Comparison of ENCODE assay signal across 19 cellular contexts in genomic region chr12:123498126-123498825, GRCh38. TPM values are rescaled to one million over a fixed set of nuclear protein-coding genes. Genes with fewer than 3 reads are reported as not detected.
DNase-seq lines count a peak whose midpoint lies in the region; ATAC-seq, FAIRE-seq and TF ChIP-seq lines count a peak whose summit lies in the region.
"Had no signal": no experiment of that assay in that cellular context is flagged by ENCODE, and none has a peak within 500 bp of the region (broad histone marks: within the 10 kb centered on the region; RNA-seq: fewer than 3 reads in every experiment).

No MANE protein-coding gene starts in this region.

- H3K27me3 Mint-ChIP-seq in endothelial cell (ENCODE audit: unreplicated experiment) = peaks cover 9% of the 10 kb centered on the region
- H3K27me3 Mint-ChIP-seq: CD8-positive, alpha-beta memory T cell had no signal

- H3K36me3 Mint-ChIP-seq in endothelial cell (ENCODE audit: low read depth, unreplicated experiment) = peaks cover 31% of the 10 kb centered on the region

- TF ChIP-seq CTCF in HepG2 (CRISPR knock-in tag; IDR thresholded peaks at IDR 0.05) (peak; percentile 77), right lobe of liver (IDR thresholded peaks at IDR 0.05) (no peak), endothelial cell (IDR thresholded peaks at IDR 0.05; ENCODE audit: unreplicated experiment) (no peak)

- H3K4me1 Mint-ChIP-seq in endothelial cell (ENCODE audit: unreplicated experiment) = no peaks in the 10 kb centered on the region
- H3K4me1 Mint-ChIP-seq: CD8-positive, alpha-beta memory T cell had no signal

- in situ Hi-C loops in HepG2 (cut with HindIII; ENCODE audit: extremely low pct_ligation_motif_present, low pct_unique_long_range_greater_than_20kb) = no loop called here

- no peak overlapping the region for H3K4me2 ChIP-seq in HepG2 (ENCODE audit: low read depth, low read length)
- H3K4me2 ChIP-seq: KMS-11 had no signal

- H3K4me1 ChIP-seq in HepG2 (ENCODE audit: insufficient read depth, low read length) (peaks cover 27% of the 10 kb centered on the region), right lobe of liver (no peaks in the 10 kb centered on the region)

- H2AFZ ChIP-seq in HepG2 (ENCODE audit: low read length) = no peak overlapping the region

- H3K27me3 ChIP-seq in HepG2 (ENCODE audit: control insufficient read depth in 1 of 2, insufficient read depth in 2 of 2, low read length in 2 of 2) = no peaks in the 10 kb centered on the region
- no peaks in the 10 kb centered on the region for H3K27me3 ChIP-seq in right lobe of liver
- H3K27me3 ChIP-seq: MG63 had no signal

- TF ChIP-seq EP300 in HepG2 (IDR thresholded peaks at IDR 0.05; ENCODE audit: low read depth in 2 of 2, low read length in 2 of 2) (peak in 1 of 2 experiments; percentile 24; a peak in 1 of 4 replicates), HepG2 (CRISPR knock-in tag; IDR thresholded peaks at IDR 0.05; ENCODE audit: borderline replicate concordance) (no peak)

- intact Hi-C loops in HepG2 (cut with micrococcal nuclease; ENCODE audit: unreplicated experiment) = no loop called here
- intact Hi-C loops in right lobe of liver (cut with DNase I) = no loop called here

- FAIRE-seq in HepG2 (lab: Jason Lieb, UNC) = peak; percentile 86
- FAIRE-seq: GM18507, HTR-8/SVneo had no signal

- no peaks in the 10 kb centered on the region for H4K20me1 ChIP-seq in HepG2 (ENCODE audit: insufficient read depth, low read length)

- H3K9me3 Mint-ChIP-seq in endothelial cell (ENCODE audit: unreplicated experiment) = no peaks in the 10 kb centered on the region
- H3K9me3 Mint-ChIP-seq: CD8-positive, alpha-beta memory T cell had no signal

- H3K9ac ChIP-seq in HepG2 (ENCODE audit: insufficient read depth, low read depth, low read length) = no peak overlapping the region
- H3K9ac ChIP-seq: KMS-11 had no signal

- peak overlapping the region; percentile 73 for H3K4me3 Mint-ChIP-seq in endothelial cell (ENCODE audit: unreplicated experiment)
- H3K4me3 Mint-ChIP-seq: CD8-positive, alpha-beta memory T cell had no signal

- DNase-seq in HepG2 (ENCODE audit: low spot score) (peak; percentile 61), right lobe of liver (no peak), HuH-7.5 (ENCODE audit: low spot score) (peak; percentile 39), endothelial cell (ENCODE audit: low spot score) (no peak), Ammon's horn (ENCODE audit: low spot score) (no peak), OCI-M1 (lab: John Stamatoyannopoulos, UW) (no peak)
- DNase-seq: CD8-positive, alpha-beta memory T cell; DMS 273 treated with DMSO at 0.1 percent for 48 hours; MG63; NCI-H1417; NCI-H1930; NCI-H2171; NCI-H82; SIG-M5; SW 1271 had no signal

- no TSS peak for BruUV-seq in HepG2 (replicated peaks; lab: Mats Ljungman, UMichigan)

- H3K36me3 ChIP-seq in HepG2 (replicated peaks in 1 of 2; ENCODE audit: control insufficient read depth in 1 of 2, insufficient read depth in 2 of 2, low read length in 2 of 2) (peaks cover 8 to 16% of the 10 kb centered on the region in 2 experiments; a peak in 3 of 5 replicates), right lobe of liver (no peaks in the 10 kb centered on the region)

- peak; percentile 84 for ATAC-seq in HepG2
- no peak for ATAC-seq in right lobe of liver
- no peak for ATAC-seq in GM19397 (IDR thresholded peaks at IDR 0.05; ENCODE audit: unreplicated experiment)

- WGBS in HepG2 (ENCODE audit: low lambda C conversion rate) = 55% methylated on average over 12 of the region's 13 CpGs
- WGBS in right lobe of liver (ENCODE audit: insufficient coverage, low coverage, low lambda C conversion rate, missing lambda C conversion rate) = 90% methylated on average over 11 of the region's 13 CpGs

- H3K9me3 ChIP-seq in HepG2 (ENCODE audit: low read length) (no peaks in the 10 kb centered on the region), right lobe of liver (no peaks in the 10 kb centered on the region)
- H3K9me3 ChIP-seq: MG63 had no signal

- no peaks in the 10 kb centered on the region for H3K79me2 ChIP-seq in HepG2 (ENCODE audit: insufficient read depth, low read length)

- H3K27ac Mint-ChIP-seq in endothelial cell (ENCODE audit: unreplicated experiment) = no peak overlapping the region

- CTCF ChIA-PET in HepG2 (lab: Yijun Ruan, JAX; ENCODE audit: low intra/inter-chr PET ratio, low total read pairs) = no interaction called here

- no peak overlapping the region for H3K27ac ChIP-seq in HepG2 (ENCODE audit: extremely low read length, insufficient read depth, low read length)
- no peak overlapping the region for H3K27ac ChIP-seq in right lobe of liver
- H3K27ac ChIP-seq: KMS-11 had no signal

- POLR2A ChIA-PET in HepG2 (lab: Yijun Ruan, JAX) = interaction anchor here (0.6 to 1.6 kb wide), 2 partner anchors 40 to 43 kb away, joined by 3 to 6 read pairs; partner anchors contain the start of gene SNRNP35

- TF ChIP-seq POLR2A in HepG2 (IDR thresholded peaks at IDR 0.05; ENCODE audit: insufficient read depth in 1 of 2, low read depth in 2 of 2, low read length in 2 of 2) = no peak
- TF ChIP-seq POLR2A in right lobe of liver (IDR thresholded peaks at IDR 0.05) = no peak

- H3K4me3 ChIP-seq in HepG2 (replicated peaks in 1 of 3; ENCODE audit: insufficient read depth in 1 of 3, low read depth in 2 of 3, low read length in 3 of 3) (no peak overlapping the region), right lobe of liver (no peak overlapping the region)
- H3K4me3 ChIP-seq: MG63 had no signal

- peak; percentile 36; the same call in 1 of the 2 replicates for TF ChIP-seq RAD21 in HepG2 (CRISPR knock-in tag; IDR thresholded peaks at IDR 0.05)

TF ChIP-seq in HepG2, 621 proteins besides CTCF, POLR2A, EP300 and RAD21 (continues in another document):
- TF ChIP-seq ZNF10 (CRISPR knock-in tag; IDR thresholded peaks at IDR 0.05; ENCODE audit: borderline replicate concordance, low read depth) (no peak), ZSCAN31 (CRISPR knock-in tag; IDR thresholded peaks at IDR 0.05; ENCODE audit: low read depth) (0 out of 2 replicates have a peak, but pooled peaks have one; percentile 34), HNF4G (IDR thresholded peaks at IDR 0.05; ENCODE audit: borderline replicate concordance, low read depth, low read length) (peak; percentile 40; the same call in 1 of the 2 replicates), HNF4G (CRISPR knock-in tag; IDR thresholded peaks at IDR 0.05; ENCODE audit: borderline replicate concordance, low read depth) (no peak), SAP130 (CRISPR knock-in tag; IDR thresholded peaks at IDR 0.05; ENCODE audit: low read depth) (peak; percentile 23; the same call in 1 of the 2 replicates)

RNA-seq across cellular contexts. Expression of gene RILPL1, which starts 35.2 kb away (rescaled TPM):
- 3.9 and 5.8 TPM in 2 replicates for total RNA-seq in HepG2 (2016; rRNA removed; fragmentation: Illumina TruSeq; extraction: Trizol)
- total RNA-seq in HepG2 (2016; cell fraction: cytosol; rRNA removed; fragmentation: Illumina TruSeq; extraction: Trizol; ENCODE audit: low read depth) = 6.3 and 6.7 TPM in 2 replicates
- total RNA-seq in HepG2 (2016; cell fraction: insoluble cytoplasmic fraction; rRNA removed; fragmentation: Illumina TruSeq; extraction: Trizol) = 2.8 and 5.3 TPM in 2 replicates
- 6.3 and 7.3 TPM in 2 replicates for total RNA-seq in HepG2 (2016; cell fraction: membrane; rRNA removed; fragmentation: Illumina TruSeq; extraction: Trizol)
- total RNA-seq in HepG2 (2016; cell fraction: nucleus; rRNA removed; fragmentation: Illumina TruSeq; extraction: Trizol) = 4.4 and 5.2 TPM in 2 replicates
- polyA plus RNA-seq in HepG2 (2011; rRNA removed) = 28.4 and 32.0 TPM in 2 replicates
- polyA plus RNA-seq in HepG2 (2011; cell fraction: cytosol; rRNA removed) = 17.9 and 21.6 TPM in 2 replicates
- polyA plus RNA-seq in HepG2 (2011; cell fraction: nucleus; rRNA removed) = 30.6 and 32.1 TPM in 2 replicates
- 14.7 and 22.7 TPM in 2 replicates for polyA plus RNA-seq in HepG2 (2012)
- polyA plus RNA-seq in HepG2 (2016; cell fraction: cytosol; fragmentation: Illumina TruSeq; extraction: Trizol; ENCODE audit: low read depth) = 6.6 and 7.4 TPM in 2 replicates
- 6.6 and 7.8 TPM in 2 replicates for polyA plus RNA-seq in HepG2 (2016; cell fraction: insoluble cytoplasmic fraction; fragmentation: Illumina TruSeq; extraction: Trizol; ENCODE audit: low read depth)
- 9.0 and 9.4 TPM in 2 replicates for polyA plus RNA-seq in HepG2 (2016; cell fraction: membrane; fragmentation: Illumina TruSeq; extraction: Trizol; ENCODE audit: low read depth)
- polyA plus RNA-seq in HepG2 (2016; cell fraction: nucleus; fragmentation: Illumina TruSeq; extraction: Trizol; ENCODE audit: insufficient read depth, low read depth) = 19.9 and 21.9 TPM in 2 replicates
- polyA minus RNA-seq in HepG2 (2011; rRNA and poly(A)+ RNA removed; ENCODE audit: low replicate concordance) = 7.3 and 20.5 TPM in 2 replicates
- polyA minus RNA-seq in HepG2 (2011; cell fraction: cytosol; rRNA and poly(A)+ RNA removed) = 9.8 and 11.1 TPM in 2 replicates
- polyA minus RNA-seq in HepG2 (2011; cell fraction: nucleus; rRNA and poly(A)+ RNA removed) = 16.5 and 17.8 TPM in 2 replicates
- total RNA-seq in right lobe of liver = 1 to 10 TPM; 3.2 to 7.5 (median 5.3) TPM
- 19.8 TPM for total RNA-seq in endothelial cell (ENCODE audit: unreplicated experiment)

RNA-seq across cellular contexts. Expression of gene SNRNP35, which starts 40.3 kb away (rescaled TPM):
- 21.9 and 22.6 TPM in 2 replicates for total RNA-seq in HepG2 (2016; rRNA removed; fragmentation: Illumina TruSeq; extraction: Trizol)
- 7.0 and 8.3 TPM in 2 replicates for total RNA-seq in HepG2 (2016; cell fraction: cytosol; rRNA removed; fragmentation: Illumina TruSeq; extraction: Trizol; ENCODE audit: low read depth)
- 18.1 and 21.0 TPM in 2 replicates for total RNA-seq in HepG2 (2016; cell fraction: insoluble cytoplasmic fraction; rRNA removed; fragmentation: Illumina TruSeq; extraction: Trizol)
- total RNA-seq in HepG2 (2016; cell fraction: membrane; rRNA removed; fragmentation: Illumina TruSeq; extraction: Trizol) = 9.9 and 11.2 TPM in 2 replicates
- 11.3 and 17.7 TPM in 2 replicates for total RNA-seq in HepG2 (2016; cell fraction: nucleus; rRNA removed; fragmentation: Illumina TruSeq; extraction: Trizol)
- 11.3 and 11.9 TPM in 2 replicates for polyA plus RNA-seq in HepG2 (2011; rRNA removed)
- 8.2 and 8.4 TPM in 2 replicates for polyA plus RNA-seq in HepG2 (2011; cell fraction: cytosol; rRNA removed)
- 12.3 and 17.8 TPM in 2 replicates for polyA plus RNA-seq in HepG2 (2011; cell fraction: nucleus; rRNA removed)
- polyA plus RNA-seq in HepG2 (2012) = 14.7 and 17.5 TPM in 2 replicates
- polyA plus RNA-seq in HepG2 (2016; cell fraction: cytosol; fragmentation: Illumina TruSeq; extraction: Trizol; ENCODE audit: low read depth) = 6.3 and 6.7 TPM in 2 replicates
- polyA plus RNA-seq in HepG2 (2016; cell fraction: insoluble cytoplasmic fraction; fragmentation: Illumina TruSeq; extraction: Trizol; ENCODE audit: low read depth) = 27.9 and 29.1 TPM in 2 replicates
- 7.2 and 7.8 TPM in 2 replicates for polyA plus RNA-seq in HepG2 (2016; cell fraction: membrane; fragmentation: Illumina TruSeq; extraction: Trizol; ENCODE audit: low read depth)
- polyA plus RNA-seq in HepG2 (2016; cell fraction: nucleus; fragmentation: Illumina TruSeq; extraction: Trizol; ENCODE audit: insufficient read depth, low read depth) = 33.3 and 34.6 TPM in 2 replicates
- 9.0 and 11.4 TPM in 2 replicates for polyA minus RNA-seq in HepG2 (2011; rRNA and poly(A)+ RNA removed; ENCODE audit: low replicate concordance)
- polyA minus RNA-seq in HepG2 (2011; cell fraction: cytosol; rRNA and poly(A)+ RNA removed) = 6.2 and 7.6 TPM in 2 replicates
- polyA minus RNA-seq in HepG2 (2011; cell fraction: nucleus; rRNA and poly(A)+ RNA removed) = 14.2 and 18.2 TPM in 2 replicates
- total RNA-seq in right lobe of liver = 10 to 100 TPM in 1 of 6 experiments, 1 to 10 TPM in 5; 7.8 to 10.3 (median 9.5) TPM
- 18.8 TPM for total RNA-seq in endothelial cell (ENCODE audit: unreplicated experiment)

Comparison
In these comparisons a context has a peak if more than half of its experiments do, and no peak if none do; other contexts are left out.
1. DNase-seq: peak in HepG2 (single experiment) and HuH-7.5 (single experiment); none in right lobe of liver (0 of 3), endothelial cell (single experiment), Ammon's horn (single experiment) and OCI-M1 (single experiment).